In the genomic region with DNA sequence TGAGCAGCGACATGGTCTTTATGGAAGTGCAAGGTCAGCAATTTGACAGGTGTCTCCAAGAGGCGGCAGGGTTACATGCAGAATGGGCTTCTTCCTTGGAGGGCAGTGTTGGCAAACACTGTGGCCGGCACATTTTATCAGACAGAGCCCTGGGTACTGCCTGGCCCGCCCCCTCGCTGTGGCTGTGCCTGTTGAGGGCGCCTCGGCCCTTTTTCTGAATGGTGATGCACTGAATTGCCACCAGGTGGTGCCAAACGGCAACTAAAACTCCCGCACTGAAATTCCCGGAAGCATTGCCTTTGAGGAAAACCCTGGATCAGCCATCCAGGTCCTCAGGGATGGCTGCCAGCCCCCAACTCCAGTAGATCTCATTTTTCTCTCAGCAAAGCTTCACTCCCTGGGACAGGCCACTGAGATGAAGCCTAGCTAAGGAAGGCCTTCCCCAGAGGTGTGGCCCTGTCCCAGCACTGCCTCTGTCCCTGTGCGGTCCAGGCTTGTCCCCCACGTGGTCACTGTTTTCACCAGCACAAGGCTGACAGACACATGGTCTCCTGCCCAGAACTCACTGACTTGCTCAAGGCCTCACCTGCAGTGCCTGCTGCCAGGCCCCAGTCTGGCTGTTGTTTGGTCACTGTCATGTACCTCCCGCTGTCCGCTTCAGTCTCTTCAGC, we compare ENCODE assay signal across 8 cellular contexts.
DNase-seq lines count a peak whose midpoint lies in the region; ATAC-seq and TF ChIP-seq lines count a peak whose summit lies in the region.

No MANE protein-coding gene starts in this region.

- H3K27me3 Mint-ChIP-seq in WTC11 (ENCODE audit: low read depth), result no peaks in the 10 kb centered on the region
- no peaks in the 10 kb centered on the region for H3K27me3 Mint-ChIP-seq in chondrocyte (ENCODE audit: low read depth)

- H3K9me3 Mint-ChIP-seq in WTC11 (no peaks in the 10 kb centered on the region), chondrocyte (ENCODE audit: low read depth) (no peaks in the 10 kb centered on the region)

- H3K4me1 ChIP-seq in HEK293 (ENCODE audit: control insufficient read depth, insufficient read depth, low read length), result peaks cover 6% of the 10 kb centered on the region

- H3K4me1 Mint-ChIP-seq in WTC11 (0 out of 2 replicates have a peak, but pooled peaks cover 6% of the 10 kb centered on the region), chondrocyte (ENCODE audit: low read depth) (peaks cover 15% of the 10 kb centered on the region)

- H3K4me3 Mint-ChIP-seq in WTC11, result no peak overlapping the region
- no peak overlapping the region for H3K4me3 Mint-ChIP-seq in chondrocyte (ENCODE audit: unreplicated experiment)

- ATAC-seq in WTC11, result peak; percentile 95
- ATAC-seq in GM18505 (IDR thresholded peaks at IDR 0.05; ENCODE audit: unreplicated experiment), result no peak

- H3K27ac Mint-ChIP-seq in WTC11, result no peak overlapping the region
- peak overlapping the region; percentile 27 for H3K27ac Mint-ChIP-seq in chondrocyte (ENCODE audit: unreplicated experiment)

- no peak for TF ChIP-seq POLR2A in GM18505 (IDR thresholded peaks at IDR 0.05; ENCODE audit: borderline replicate concordance, extremely low read depth, insufficient read depth, insufficient read length)

- POLR2A ChIA-PET in HEK293 (lab: Yijun Ruan, JAX), result no interaction called here
- POLR2A ChIA-PET in WTC11 (lab: Charles Lee), result no interaction called here

- peaks cover 0 to 54% of the 10 kb centered on the region in 2 experiments; a peak in 2 of 3 replicates for H3K36me3 ChIP-seq in HEK293 (ENCODE audit: control insufficient read depth in 2 of 2, insufficient read depth in 1 of 2, low read length in 2 of 2)

- H3K9me3 ChIP-seq in HEK293 (ENCODE audit: control insufficient read depth, insufficient read depth, low read depth, low read length), result no peaks in the 10 kb centered on the region

- H3K36me3 Mint-ChIP-seq in WTC11, result peaks cover 5% of the 10 kb centered on the region
- peaks cover 24% of the 10 kb centered on the region for H3K36me3 Mint-ChIP-seq in chondrocyte (ENCODE audit: low read depth)

- DNase-seq in DMS114 treated with DMSO at 0.1 percent for 48 hours (lab: John Stamatoyannopoulos, UW; ENCODE audit: unreplicated experiment), result peak; percentile 66
- peak; percentile 78 for DNase-seq in NCI-H2171 (lab: John Stamatoyannopoulos, UW)
- DNase-seq in WTC11 (ENCODE audit: low spot score), result peak; percentile 84
- DNase-seq in chondrocyte (ENCODE audit: low spot score), result no peak
- DNase-seq in kidney tubule cell (ENCODE audit: low spot score), result peak; percentile 71
- peak; percentile 33 for DNase-seq in stimulated activated CD4-positive, alpha-beta T cell treated with anti-CD3 and anti-CD28 coated beads, Interleukin-4, amount 100 ng/mL, for 24 hours

- CTCF ChIA-PET in HEK293 (lab: Yijun Ruan, JAX) (interaction anchor here (0.5 to 6.3 kb wide), 15 partner anchors 8 to 1753 kb away, joined by 3 to 106 read pairs (median 4); no protein-coding TSS in a partner anchor), WTC11 (lab: Charles Lee) (interaction anchor here (1.5 to 4.2 kb wide), 5 partner anchors 25 to 95 kb away, joined by 3 to 17 read pairs (median 8); no protein-coding TSS in a partner anchor)

- no peak overlapping the region for H3K27ac ChIP-seq in HEK293 (ENCODE audit: extremely low read depth, low read depth, low read length)

- H3K4me3 ChIP-seq in HEK293 (ENCODE audit: low read depth, low read length), result no peak overlapping the region

- peak; percentile 93 for TF ChIP-seq CTCF in HEK293 (tag by site-specific recombination; IDR thresholded peaks at IDR 0.05)
- peak; percentile 81 for TF ChIP-seq CTCF in WTC11 (IDR thresholded peaks at IDR 0.05)
- peak; percentile 97 for TF ChIP-seq CTCF in chondrocyte (IDR thresholded peaks at IDR 0.05)

TF ChIP-seq in HEK293, 187 proteins besides CTCF, POLR2A, EP300 and RAD21 (continues in another document):
- TF ChIP-seq ZNF792 (tag by site-specific recombination; IDR thresholded peaks at IDR 0.05) (no peak), ZNF510 (tag by site-specific recombination; IDR thresholded peaks at IDR 0.05; ENCODE audit: insufficient replicate concordance) (no peak), ZNF514 (tag by site-specific recombination; IDR thresholded peaks at IDR 0.05) (no peak), GLIS1 (tag by site-specific recombination; IDR thresholded peaks at IDR 0.05) (no peak; the same call in 1 of the 2 replicates), ZNF76 (tag by site-specific recombination; IDR thresholded peaks at IDR 0.05; ENCODE audit: borderline replicate concordance, low read depth) (no peak), ZNF521 (tag by site-specific recombination; IDR thresholded peaks at IDR 0.05) (no peak), ZNF48 (tag by site-specific recombination; IDR thresholded peaks at IDR 0.05) (no peak), ZNF121 (tag by site-specific recombination; IDR thresholded peaks at IDR 0.05) (no peak), ZNF621 (tag by site-specific recombination; IDR thresholded peaks at IDR 0.05) (no peak), ZXDB (tag by site-specific recombination; IDR thresholded peaks at IDR 0.05) (no peak), ZNF658 (tag by site-specific recombination; IDR thresholded peaks at IDR 0.05) (no peak), FEZF1 (tag by site-specific recombination; IDR thresholded peaks at IDR 0.05) (no peak), ZNF501 (tag by site-specific recombination; IDR thresholded peaks at IDR 0.05) (no peak), ZNF174 (tag by site-specific recombination; IDR thresholded peaks at IDR 0.05) (no peak)
- TF ChIP-seq, protein P1, sequence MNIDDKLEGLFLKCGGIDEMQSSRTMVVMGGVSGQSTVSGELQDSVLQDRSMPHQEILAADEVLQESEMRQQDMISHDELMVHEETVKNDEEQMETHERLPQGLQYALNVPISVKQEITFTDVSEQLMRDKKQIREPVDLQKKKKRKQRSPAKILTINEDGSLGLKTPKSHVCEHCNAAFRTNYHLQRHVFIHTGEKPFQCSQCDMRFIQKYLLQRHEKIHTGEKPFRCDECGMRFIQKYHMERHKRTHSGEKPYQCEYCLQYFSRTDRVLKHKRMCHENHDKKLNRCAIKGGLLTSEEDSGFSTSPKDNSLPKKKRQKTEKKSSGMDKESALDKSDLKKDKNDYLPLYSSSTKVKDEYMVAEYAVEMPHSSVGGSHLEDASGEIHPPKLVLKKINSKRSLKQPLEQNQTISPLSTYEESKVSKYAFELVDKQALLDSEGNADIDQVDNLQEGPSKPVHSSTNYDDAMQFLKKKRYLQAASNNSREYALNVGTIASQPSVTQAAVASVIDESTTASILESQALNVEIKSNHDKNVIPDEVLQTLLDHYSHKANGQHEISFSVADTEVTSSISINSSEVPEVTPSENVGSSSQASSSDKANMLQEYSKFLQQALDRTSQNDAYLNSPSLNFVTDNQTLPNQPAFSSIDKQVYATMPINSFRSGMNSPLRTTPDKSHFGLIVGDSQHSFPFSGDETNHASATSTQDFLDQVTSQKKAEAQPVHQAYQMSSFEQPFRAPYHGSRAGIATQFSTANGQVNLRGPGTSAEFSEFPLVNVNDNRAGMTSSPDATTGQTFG (tag by site-specific recombination; IDR thresholded peaks at IDR 0.05; ENCODE audit: borderline replicate concordance), result no peak

TF ChIP-seq in WTC11, 78 proteins besides CTCF, POLR2A, EP300 and RAD21:
- TF ChIP-seq ZBTB21 (CRISPR knock-in tag; IDR thresholded peaks at IDR 0.05; ENCODE audit: borderline replicate concordance) (0 out of 2 replicates have a peak, but pooled peaks have one; percentile 30), KAT7 (CRISPR knock-in tag; IDR thresholded peaks at IDR 0.05; ENCODE audit: borderline replicate concordance) (no peak)
TF ChIP-seq in WTC11: peak in this region for 1.
